ENCODE assay signal across 18 cellular contexts in genomic region chr2:198136142-198136541, GRCh38.
A peak's percentile ranks its signal among the peaks of the same experiment; 100 is the strongest.
DNase-seq lines count a peak whose midpoint lies in the region; ATAC-seq, FAIRE-seq and TF ChIP-seq lines count a peak whose summit lies in the region.
"Had no signal": no experiment of that assay in that cellular context is flagged by ENCODE, and none has a peak within 500 bp of the region (broad histone marks: within the 10 kb centered on the region; RNA-seq: fewer than 3 reads in every experiment).

No MANE protein-coding gene starts in this region.

- no peaks in the 10 kb centered on the region for H3K36me3 ChIP-seq in K562 (ENCODE audit: control insufficient read depth, insufficient read depth, low read length)

- no peak for DNase-seq in K562 (ENCODE audit: extremely low read depth in 1 of 4, low spot score in 3 of 4)
- no peak for DNase-seq in dorsolateral prefrontal cortex
- DNase-seq in mesenteric fat pad (ENCODE audit: low spot score) = no peak
- DNase-seq in LoVo (ENCODE audit: low spot score) = no peak
- DNase-seq in NCI-H1417 (lab: John Stamatoyannopoulos, UW) = no peak
- DNase-seq: C1 segment of cervical spinal cord; Calu3; CD4-positive, alpha-beta memory T cell; COR-L47; DMS53; DMS79 treated with DMSO at 0.1 percent for 48 hours; GF-D8; H7; HCEC 1CT had no signal

- no peak overlapping the region for H3K4me3 Mint-ChIP-seq in nephron
- H3K4me3 Mint-ChIP-seq: CD4-positive, alpha-beta memory T cell had no signal

- H3K9ac ChIP-seq in K562 (ENCODE audit: insufficient read depth in 1 of 2, low read depth in 2 of 2, low read length in 2 of 2) = no peak overlapping the region

- no peak for TF ChIP-seq RAD21 in K562 (CRISPR knock-in tag; conservative IDR thresholded peaks at IDR 0.05 in 1 of 2, IDR thresholded peaks at IDR 0.05 in 1 of 2)

- in situ Hi-C loops in K562 (cut with MboI) = no loop called here

- H4K20me1 ChIP-seq in K562 (replicated peaks; ENCODE audit: control insufficient read depth, insufficient read depth, low read length) = no peaks in the 10 kb centered on the region

- no peaks in the 10 kb centered on the region; a peak in 1 of 5 replicates for H3K4me1 ChIP-seq in K562 (replicated peaks in 1 of 2; ENCODE audit: control insufficient read depth in 2 of 2, insufficient read depth in 2 of 2, low read length in 2 of 2)

- ATAC-seq in K562 = no peak

- peaks cover 29% of the 10 kb centered on the region for H3K4me1 Mint-ChIP-seq in nephron
- H3K4me1 Mint-ChIP-seq: CD4-positive, alpha-beta memory T cell had no signal

- TF ChIP-seq CTCF in K562 (IDR thresholded peaks at IDR 0.05 in 2 of 3, conservative IDR thresholded peaks at IDR 0.05 in 1 of 3; ENCODE audit: insufficient read depth in 2 of 3, low read depth in 1 of 3, low read length in 3 of 3) (no peak), dorsolateral prefrontal cortex (IDR thresholded peaks at IDR 0.05 in 54 of 56, conservative IDR thresholded peaks at IDR 0.05 in 2 of 56; ENCODE audit: low read depth in 1 of 56, partially characterized antibody in 56 of 56) (no peak), nephron (IDR thresholded peaks at IDR 0.05; ENCODE audit: unreplicated experiment in 3 of 3) (no peak)

- H3K27ac Mint-ChIP-seq in nephron = peak overlapping the region; percentile 16 to 65 (median 41)
- H3K27ac Mint-ChIP-seq: CD4-positive, alpha-beta memory T cell had no signal

- POLR2A ChIA-PET in K562 (lab: Yijun Ruan, JAX) = no interaction called here

- BruUV-seq in K562 (replicated peaks; lab: Mats Ljungman, UMichigan) = no TSS peak

- intact Hi-C loops in K562 (cut with micrococcal nuclease) (loop anchor here (10.0 kb wide), 2 partner anchors 159 to 431 kb away; partner anchors contain the start of gene MARS2), dorsolateral prefrontal cortex (cut with DNase I) (no loop called here)

- CTCF ChIA-PET in K562 (lab: Yijun Ruan, JAX; ENCODE audit: low intra/inter-chr PET ratio) = no interaction called here

- H2AFZ ChIP-seq in K562 (ENCODE audit: low read depth, low read length) = no peak overlapping the region

- TF ChIP-seq EP300 in K562 (IDR thresholded peaks at IDR 0.05; ENCODE audit: low read length) = no peak

- no peaks in the 10 kb centered on the region for H3K36me3 Mint-ChIP-seq in nephron (ENCODE audit: low read depth)

- H3K9me3 ChIP-seq in K562 (replicated peaks; ENCODE audit: control insufficient read depth, insufficient read depth, low read depth, low read length) = no peaks in the 10 kb centered on the region

- peaks cover 3% of the 10 kb centered on the region for H3K27me3 Mint-ChIP-seq in nephron (ENCODE audit: low read depth)
- H3K27me3 Mint-ChIP-seq: CD4-positive, alpha-beta memory T cell had no signal

- TF ChIP-seq POLR2A in K562 (conservative IDR thresholded peaks at IDR 0.05) = no peak

- WGBS in K562 (ENCODE audit: insufficient coverage, low coverage, missing lambda C conversion rate) = 83% methylated on average over 2 of the region's 2 CpGs

- H3K27ac ChIP-seq in K562 (ENCODE audit: extremely low read depth, low read depth, low read length) = no peak overlapping the region
- peak overlapping the region in 54 of 59 donors; percentile 28 to 98 (median 83) for H3K27ac ChIP-seq in dorsolateral prefrontal cortex

- no peak overlapping the region for H3K4me2 ChIP-seq in K562 (ENCODE audit: insufficient read depth, low read length)

- H3K79me2 ChIP-seq in K562 (ENCODE audit: control insufficient read depth, insufficient read depth, low read length) = no peaks in the 10 kb centered on the region; the same call in 2 of the 3 replicates

- FAIRE-seq in K562 (lab: Jason Lieb, UNC) = no peak
- FAIRE-seq: GM12891, GM18507, H1 had no signal

- H3K27me3 ChIP-seq in K562 (ENCODE audit: control insufficient read depth in 2 of 2, insufficient read depth in 2 of 2, low read length in 2 of 2) (no peaks in the 10 kb centered on the region), dorsolateral prefrontal cortex (no peaks in the 10 kb centered on the region)

- H3K9me1 ChIP-seq in K562 (ENCODE audit: control insufficient read depth, insufficient read depth, low read length) = no peaks in the 10 kb centered on the region

- no peaks in the 10 kb centered on the region for H3K9me3 Mint-ChIP-seq in nephron

- H3K4me3 ChIP-seq in K562 (no peak overlapping the region), dorsolateral prefrontal cortex (no peak overlapping the region)

TF ChIP-seq in K562, 482 proteins besides CTCF, POLR2A, EP300 and RAD21:
- TF ChIP-seq YBX1 (IDR thresholded peaks at IDR 0.05) (no peak), RBM25 (IDR thresholded peaks at IDR 0.05; ENCODE audit: low read depth, low read length, severe bottlenecking) (peak; percentile 54), ESRRA (IDR thresholded peaks at IDR 0.05; ENCODE audit: borderline replicate concordance, low read depth) (peak; percentile 66; the same call in 1 of the 2 replicates), ZNF354B (CRISPR knock-in tag; IDR thresholded peaks at IDR 0.05) (no peak), CREB3 (tag; conservative IDR thresholded peaks at IDR 0.05; ENCODE audit: low read depth) (no peak), CUX1 (CRISPR knock-in tag; IDR thresholded peaks at IDR 0.05) (no peak), THRA (IDR thresholded peaks at IDR 0.05) (no peak), BCL6 (CRISPR knock-in tag; IDR thresholded peaks at IDR 0.05) (no peak), TRIM28 (IDR thresholded peaks at IDR 0.05) (no peak), ZKSCAN8 (CRISPR knock-in tag; IDR thresholded peaks at IDR 0.05) (no peak), SREBF1 (IDR thresholded peaks at IDR 0.05; ENCODE audit: borderline replicate concordance, low read depth, low read length) (no peak)
